ENCODE assay signal across 25 cellular contexts in the genomic region with DNA sequence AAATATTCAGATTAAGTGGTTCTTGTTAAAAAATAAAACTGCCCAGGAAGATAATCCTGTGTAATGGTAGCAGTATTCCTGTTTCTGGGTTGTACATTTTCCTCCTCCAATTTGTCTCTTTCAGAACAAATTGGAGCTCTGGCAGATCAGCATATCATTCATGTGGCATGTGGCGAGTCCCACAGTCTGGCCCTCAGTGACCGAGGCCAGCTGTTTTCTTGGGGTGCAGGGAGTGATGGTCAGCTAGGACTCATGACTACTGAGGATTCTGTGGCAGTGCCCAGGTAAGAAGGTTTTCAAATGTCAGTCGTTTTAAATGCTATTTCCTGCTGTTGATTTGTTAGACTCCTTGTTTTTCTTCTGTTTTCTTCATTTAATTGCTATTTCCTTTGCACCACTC.
"Had no signal": no experiment of that assay in that cellular context is flagged by ENCODE, and none has a peak within 500 bp of the region (broad histone marks: within the 10 kb centered on the region; RNA-seq: fewer than 3 reads in every experiment).

No MANE protein-coding gene starts in this region.

- H3K27ac Mint-ChIP-seq: activated CD4-positive, alpha-beta T cell treated with anti-CD3 and anti-CD28 coated beads, Interleukin-2, amount 10 ng/mL, durations not matched to agents 7 days and 5 days; activated T-helper 1 cell treated with anti-CD3 and anti-CD28 coated beads, Interleukin-12 subunit alpha, Interleukin-12 subunit beta, Interleukin-2, Interleukin-4 antibody, amounts not matched to agents 30 ng/mL and 10 ng/mL and 1 ng/mL, durations not matched to agents 14 hours and 24 hours and 36 hours; memory B cell; neural progenitor cell; T-helper 2 cell treated with Interferon-gamma antibody and Interleukin-4, amounts not matched to agents 5 μg/mL and 100 μg/mL, for 36 hours had no signal

- H3K9me3 Mint-ChIP-seq: activated CD4-positive, alpha-beta T cell treated with anti-CD3 and anti-CD28 coated beads, Interleukin-2, amount 10 ng/mL, durations not matched to agents 7 days and 5 days; activated CD8-positive, alpha-beta T cell treated with anti-CD3 and anti-CD28 coated beads for 36 hours; activated T-helper 1 cell treated with anti-CD3 and anti-CD28 coated beads, Interleukin-12 subunit alpha, Interleukin-12 subunit beta, Interleukin-2, Interleukin-4 antibody, amounts not matched to agents 30 ng/mL and 10 ng/mL and 1 ng/mL, durations not matched to agents 14 hours and 24 hours and 36 hours; memory B cell; neural progenitor cell; T-helper 2 cell treated with Interferon-gamma antibody and Interleukin-4, amounts not matched to agents 5 μg/mL and 100 μg/mL, for 36 hours had no signal

- H3K9ac ChIP-seq: neural progenitor cell had no signal

- H3K4me1 Mint-ChIP-seq: neural progenitor cell had no signal

- DNase-seq: activated CD4-positive, alpha-beta T cell treated with anti-CD3 and anti-CD28 coated beads, Interleukin-2, amount 10 ng/mL, durations not matched to agents 7 days and 5 days; activated CD4-positive, CD25-positive, alpha-beta regulatory T cell treated with anti-CD3 and anti-CD28 coated beads, Interleukin-2, amount 50 U/mL, for 72 hours; activated CD8-positive, alpha-beta T cell treated with anti-CD3 and anti-CD28 coated beads for 36 hours; activated gamma-delta T cell; central memory CD4-positive, alpha-beta T cell; dermis blood vessel endothelial cell; effector CD8-positive, alpha-beta T cell; head of caudate nucleus; left colon; naive B cell; retina; sigmoid colon; spleen; stimulated activated CD4-positive, alpha-beta T cell treated with anti-CD3 and anti-CD28 coated beads, Interleukin-4, amount 100 ng/mL, for 1 hour; stimulated activated naive CD4-positive, alpha-beta T cell; upper lobe of right lung; WERI-Rb-1 had no signal

- H3K27ac ChIP-seq: neural progenitor cell, spleen, upper lobe of right lung, WERI-Rb-1 had no signal

- H3K27me3 ChIP-seq: gastroesophageal sphincter, neural progenitor cell, sigmoid colon, spleen, upper lobe of right lung had no signal

- H3K4me1 ChIP-seq: neural progenitor cell, spleen, upper lobe of right lung had no signal

- H3K36me3 ChIP-seq: neural progenitor cell, WERI-Rb-1 had no signal

- H3K4me3 Mint-ChIP-seq: activated CD4-positive, alpha-beta T cell treated with anti-CD3 and anti-CD28 coated beads, Interleukin-2, amount 10 ng/mL, durations not matched to agents 7 days and 5 days; activated CD8-positive, alpha-beta T cell treated with anti-CD3 and anti-CD28 coated beads for 36 hours; activated T-helper 1 cell treated with anti-CD3 and anti-CD28 coated beads, Interleukin-12 subunit alpha, Interleukin-12 subunit beta, Interleukin-2, Interleukin-4 antibody, amounts not matched to agents 30 ng/mL and 10 ng/mL and 1 ng/mL, durations not matched to agents 14 hours and 24 hours and 36 hours; memory B cell; naive B cell; neural progenitor cell; T-helper 2 cell treated with Interferon-gamma antibody and Interleukin-4, amounts not matched to agents 5 μg/mL and 100 μg/mL, for 36 hours had no signal

- H3K36me3 Mint-ChIP-seq: neural progenitor cell had no signal

- H2AFZ ChIP-seq: neural progenitor cell had no signal

- H3K4me3 ChIP-seq: gastroesophageal sphincter, neural progenitor cell, sigmoid colon, spleen, upper lobe of right lung had no signal

- H3K4me2 ChIP-seq: neural progenitor cell had no signal

- H3K27me3 Mint-ChIP-seq: activated CD4-positive, alpha-beta T cell treated with anti-CD3 and anti-CD28 coated beads, Interleukin-2, amount 10 ng/mL, durations not matched to agents 7 days and 5 days; activated CD8-positive, alpha-beta T cell treated with anti-CD3 and anti-CD28 coated beads for 36 hours; memory B cell; naive B cell; progenitor cell of endocrine pancreas had no signal

- FAIRE-seq: astrocyte, endothelial cell of umbilical vein had no signal

- H3K9me3 ChIP-seq: gastroesophageal sphincter, sigmoid colon, spleen, upper lobe of right lung had no signal
